ENCODE assay signal across 26 cellular contexts in genomic region chr6:151722342-151722741, GRCh38.
DNase-seq lines count a peak whose midpoint lies in the region; ATAC-seq, FAIRE-seq and TF ChIP-seq lines count a peak whose summit lies in the region.
"Had no signal": no experiment of that assay in that cellular context is flagged by ENCODE, and none has a peak within 500 bp of the region (broad histone marks: within the 10 kb centered on the region; RNA-seq: fewer than 3 reads in every experiment).

No MANE protein-coding gene starts in this region.

- H3K4me2 ChIP-seq in GM12878 (ENCODE audit: control insufficient read depth, insufficient read depth): no peak overlapping the region

- no peak for TF ChIP-seq RAD21 in GM12878 (IDR thresholded peaks at IDR 0.05; ENCODE audit: insufficient read depth, low read depth, low read length)

- TF ChIP-seq POLR2A in GM12878 (IDR thresholded peaks at IDR 0.05; ENCODE audit: low read depth, low read length): no peak

- TF ChIP-seq CTCF in GM12878 (IDR thresholded peaks at IDR 0.05 in 2 of 3, conservative IDR thresholded peaks at IDR 0.05 in 1 of 3; ENCODE audit: control insufficient read depth in 2 of 3, extremely low read depth in 1 of 3, insufficient read depth in 1 of 3, low read depth in 3 of 3, low read length in 3 of 3): no peak

- H2AFZ ChIP-seq in GM12878 (ENCODE audit: control insufficient read depth, low read depth, low read length): no peak overlapping the region

- intact Hi-C loops in GM12878 (cut with micrococcal nuclease; ENCODE audit: unreplicated experiment) (loop anchor here (1.0 kb wide), 1 partner anchor 31 kb away; no protein-coding TSS in a partner anchor), head of caudate nucleus (cut with DNase I) (no loop called here)

- H3K4me3 ChIP-seq in GM12878: no peak overlapping the region
- H3K4me3 ChIP-seq: adrenal gland, colonic mucosa, esophagus squamous epithelium, right atrium auricular region had no signal

- TF ChIP-seq EP300 in GM12878 (IDR thresholded peaks at IDR 0.05; ENCODE audit: borderline replicate concordance in 1 of 2, control insufficient read depth in 1 of 2, low read depth in 2 of 2, low read length in 2 of 2): no peak

- CTCF ChIA-PET in GM12878 (lab: Yijun Ruan, JAX): interaction anchor here (0.9 to 3.5 kb wide), 5 partner anchors 17 to 43 kb away, joined by 3 to 11 read pairs (median 4); no protein-coding TSS in a partner anchor
- CTCF ChIA-PET in HEK293T (lab: Yijun Ruan, JAX): no interaction called here

- SMC1A ChIA-PET in GM12878 (lab: Charles Lee; ENCODE audit: uncharacterized antibody, unreplicated experiment): interaction anchor here (0.8 to 11.6 kb wide), 7 partner anchors 18 to 579 kb away, joined by 3 to 89 read pairs (median 3); no protein-coding TSS in a partner anchor

- in situ Hi-C loops in KBM-7 (cut with MboI; ENCODE audit: low pct_unique_long_range_greater_than_20kb, low sequenced_read_pairs) (no loop called here), GM12878 (cut with MboI) (no loop called here)

- H3K79me2 ChIP-seq in GM12878 (ENCODE audit: control insufficient read depth, insufficient read depth, low read length): no peaks in the 10 kb centered on the region

- BruUV-seq in GM12878 (replicated peaks; lab: Mats Ljungman, UMichigan): no TSS peak

- no peaks in the 10 kb centered on the region for H3K36me3 ChIP-seq in GM12878 (ENCODE audit: control insufficient read depth in 2 of 2, insufficient read depth in 2 of 2, low read length in 1 of 2)
- H3K36me3 ChIP-seq: adrenal gland, colonic mucosa, esophagus squamous epithelium, right atrium auricular region had no signal

- no peaks in the 10 kb centered on the region for H3K27me3 ChIP-seq in GM12878 (replicated peaks in 1 of 2; ENCODE audit: control insufficient read depth in 2 of 2, insufficient read depth in 2 of 2, low read length in 1 of 2)
- H3K27me3 ChIP-seq: adrenal gland, colonic mucosa, esophagus squamous epithelium, right atrium auricular region had no signal

- no peaks in the 10 kb centered on the region for H4K20me1 ChIP-seq in GM12878 (ENCODE audit: control insufficient read depth, insufficient read depth)

- no peaks in the 10 kb centered on the region for H3K9me3 ChIP-seq in GM12878 (replicated peaks; ENCODE audit: control insufficient read depth, insufficient read depth, low read length)
- H3K9me3 ChIP-seq: adrenal gland, colonic mucosa, esophagus squamous epithelium, right atrium auricular region had no signal

- peak; percentile 34 for DNase-seq in CD1c-positive myeloid dendritic cell (ENCODE audit: extremely low spot score)
- DNase-seq in GM19239 (ENCODE audit: insufficient read length, low spot score): no peak
- DNase-seq in KBM-7: peak; percentile 54
- no peak for DNase-seq in GM12878 (ENCODE audit: low read depth, low spot score)
- DNase-seq in head of caudate nucleus: no peak
- no peak for DNase-seq in SW 1271 (lab: John Stamatoyannopoulos, UW)
- DNase-seq in HEK293T (ENCODE audit: extremely low spot score): no peak
- DNase-seq in NCI-H524 (lab: John Stamatoyannopoulos, UW): no peak
- DNase-seq: activated CD8-positive, alpha-beta memory T cell treated with anti-CD3 and anti-CD28 coated beads, Interleukin-2, amount 50 U/mL, for 4 hours; activated effector memory CD4-positive, alpha-beta T cell treated with Interleukin-2 at 50 U/mL for 16 hours; adrenal gland; C1 segment of cervical spinal cord; colonic mucosa; esophagus squamous epithelium; GF-D8; kidney glomerular epithelial cell; mesenchymal stem cell; NCI-H1105 treated with DMSO at 0.1 percent for 48 hours; PC-3; SHP77 treated with DMSO at 0.1 percent for 48 hours; stimulated activated CD4-positive, alpha-beta T cell treated with anti-CD3 and anti-CD28 coated beads, Interleukin-12 subunit alpha, Interleukin-12 subunit beta, amount 100 ng/mL, for 4 hours; substantia nigra; T-helper 1 cell had no signal

- H3K9ac ChIP-seq in GM12878 (ENCODE audit: control insufficient read depth, insufficient read depth, low read length): no peak overlapping the region

- peak; percentile 78 for ATAC-seq in GM12878
- ATAC-seq: PC-3 had no signal

- H3K27ac ChIP-seq in GM12878 (ENCODE audit: control insufficient read depth, insufficient read depth): no peak overlapping the region
- H3K27ac ChIP-seq: adrenal gland, colonic mucosa, esophagus squamous epithelium, right atrium auricular region had no signal

- FAIRE-seq in GM19239 (lab: Jason Lieb, UNC): peak; percentile 31
- FAIRE-seq in GM12878 (lab: Jason Lieb, UNC): no peak
- FAIRE-seq: H1, HTR-8/SVneo had no signal

- RAD21 ChIA-PET in GM12878 (lab: Charles Lee; ENCODE audit: unreplicated experiment): interaction anchor here (1.1 to 2.5 kb wide), 6 partner anchors 17 to 43 kb away, joined by 3 to 15 read pairs (median 5); no protein-coding TSS in a partner anchor

- 0% methylated on average over 4 of the region's 4 CpGs for WGBS in GM12878 (ENCODE audit: insufficient coverage, insufficient replicate concordance, low lambda C conversion rate, missing lambda C conversion rate)

- H3K4me1 ChIP-seq in GM12878 (ENCODE audit: control insufficient read depth, insufficient read depth, low read length): peaks cover 7% of the 10 kb centered on the region
- H3K4me1 ChIP-seq: adrenal gland, colonic mucosa, right atrium auricular region had no signal

- POLR2A ChIA-PET in GM12878 (lab: Charles Lee) (interaction anchor here (0.7 to 2.0 kb wide), 4 partner anchors 15 to 34 kb away, joined by 3 to 11 read pairs (median 3); no protein-coding TSS in a partner anchor), HEK293T (lab: Yijun Ruan, JAX) (no interaction called here)

TF ChIP-seq in GM12878, 131 proteins besides CTCF, POLR2A, EP300 and RAD21 (continues in another document):
- TF ChIP-seq, protein P1, sequence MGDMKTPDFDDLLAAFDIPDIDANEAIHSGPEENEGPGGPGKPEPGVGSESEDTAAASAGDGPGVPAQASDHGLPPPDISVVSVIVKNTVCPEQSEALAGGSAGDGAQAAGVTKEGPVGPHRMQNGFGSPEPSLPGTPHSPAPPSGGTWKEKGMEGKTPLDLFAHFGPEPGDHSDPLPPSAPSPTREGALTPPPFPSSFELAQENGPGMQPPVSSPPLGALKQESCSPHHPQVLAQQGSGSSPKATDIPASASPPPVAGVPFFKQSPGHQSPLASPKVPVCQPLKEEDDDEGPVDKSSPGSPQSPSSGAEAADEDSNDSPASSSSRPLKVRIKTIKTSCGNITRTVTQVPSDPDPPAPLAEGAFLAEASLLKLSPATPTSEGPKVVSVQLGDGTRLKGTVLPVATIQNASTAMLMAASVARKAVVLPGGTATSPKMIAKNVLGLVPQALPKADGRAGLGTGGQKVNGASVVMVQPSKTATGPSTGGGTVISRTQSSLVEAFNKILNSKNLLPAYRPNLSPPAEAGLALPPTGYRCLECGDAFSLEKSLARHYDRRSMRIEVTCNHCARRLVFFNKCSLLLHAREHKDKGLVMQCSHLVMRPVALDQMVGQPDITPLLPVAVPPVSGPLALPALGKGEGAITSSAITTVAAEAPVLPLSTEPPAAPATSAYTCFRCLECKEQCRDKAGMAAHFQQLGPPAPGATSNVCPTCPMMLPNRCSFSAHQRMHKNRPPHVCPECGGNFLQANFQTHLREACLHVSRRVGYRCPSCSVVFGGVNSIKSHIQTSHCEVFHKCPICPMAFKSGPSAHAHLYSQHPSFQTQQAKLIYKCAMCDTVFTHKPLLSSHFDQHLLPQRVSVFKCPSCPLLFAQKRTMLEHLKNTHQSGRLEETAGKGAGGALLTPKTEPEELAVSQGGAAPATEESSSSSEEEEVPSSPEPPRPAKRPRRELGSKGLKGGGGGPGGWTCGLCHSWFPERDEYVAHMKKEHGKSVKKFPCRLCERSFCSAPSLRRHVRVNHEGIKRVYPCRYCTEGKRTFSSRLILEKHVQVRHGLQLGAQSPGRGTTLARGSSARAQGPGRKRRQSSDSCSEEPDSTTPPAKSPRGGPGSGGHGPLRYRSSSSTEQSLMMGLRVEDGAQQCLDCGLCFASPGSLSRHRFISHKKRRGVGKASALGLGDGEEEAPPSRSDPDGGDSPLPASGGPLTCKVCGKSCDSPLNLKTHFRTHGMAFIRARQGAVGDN (IDR thresholded peaks at IDR 0.05): 0 out of 2 replicates have a peak, but pooled peaks have one; percentile 34
- 0 out of 2 replicates have a peak, but pooled peaks have one; percentile 8 for TF ChIP-seq SPI1 (IDR thresholded peaks at IDR 0.05; ENCODE audit: borderline replicate concordance, insufficient read depth, low read depth, low read length)

TF ChIP-seq in HEK293T, 16 proteins besides CTCF, POLR2A, EP300 and RAD21:
- TF ChIP-seq, protein P2, sequence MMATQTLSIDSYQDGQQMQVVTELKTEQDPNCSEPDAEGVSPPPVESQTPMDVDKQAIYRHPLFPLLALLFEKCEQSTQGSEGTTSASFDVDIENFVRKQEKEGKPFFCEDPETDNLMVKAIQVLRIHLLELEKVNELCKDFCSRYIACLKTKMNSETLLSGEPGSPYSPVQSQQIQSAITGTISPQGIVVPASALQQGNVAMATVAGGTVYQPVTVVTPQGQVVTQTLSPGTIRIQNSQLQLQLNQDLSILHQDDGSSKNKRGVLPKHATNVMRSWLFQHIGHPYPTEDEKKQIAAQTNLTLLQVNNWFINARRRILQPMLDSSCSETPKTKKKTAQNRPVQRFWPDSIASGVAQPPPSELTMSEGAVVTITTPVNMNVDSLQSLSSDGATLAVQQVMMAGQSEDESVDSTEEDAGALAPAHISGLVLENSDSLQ (IDR thresholded peaks at IDR 0.05): no peak
- TF ChIP-seq L3MBTL2 (conservative IDR thresholded peaks at IDR 0.05) (no peak), ELF4 (IDR thresholded peaks at IDR 0.05) (no peak), FOXK2 (IDR thresholded peaks at IDR 0.05) (no peak), ARNT (IDR thresholded peaks at IDR 0.05) (no peak), BHLHE40 (IDR thresholded peaks at IDR 0.05; ENCODE audit: borderline replicate concordance) (no peak), SUZ12 (IDR thresholded peaks at IDR 0.05) (no peak), FOXA1 (IDR thresholded peaks at IDR 0.05) (no peak), ZNF384 (IDR thresholded peaks at IDR 0.05) (no peak), TARDBP (IDR thresholded peaks at IDR 0.05) (no peak), HDGF (IDR thresholded peaks at IDR 0.05; ENCODE audit: borderline replicate concordance) (no peak), LEF1 (IDR thresholded peaks at IDR 0.05; ENCODE audit: borderline replicate concordance) (no peak), NFRKB (IDR thresholded peaks at IDR 0.05) (no peak), SP1 (IDR thresholded peaks at IDR 0.05) (no peak), FOXM1 (IDR thresholded peaks at IDR 0.05; ENCODE audit: borderline replicate concordance) (no peak), CTBP1 (IDR thresholded peaks at IDR 0.05; ENCODE audit: borderline replicate concordance) (no peak)

Comparison
In these comparisons a context has a peak if more than half of its experiments do, and no peak if none do; other contexts are left out.
1. DNase-seq: peak in CD1c-positive myeloid dendritic cell (single experiment) and KBM-7 (single experiment); none in GM19239 (single experiment), GM12878 (single experiment), head of caudate nucleus (0 of 42), SW 1271 (0 of 2), HEK293T (single experiment) and NCI-H524 (0 of 2).